1 cellular context compared by ENCODE assay signal in genomic region chr15:75215107-75216004, GRCh38.
A peak's percentile ranks its signal among the peaks of the same experiment; 100 is the strongest.
TF ChIP-seq lines count a peak whose summit lies in the region.

No MANE protein-coding gene starts in this region.

TF ChIP-seq in GM12878, 131 proteins besides CTCF, POLR2A, EP300 and RAD21:
- TF ChIP-seq PRDM15 (CRISPR knock-in tag; IDR thresholded peaks at IDR 0.05) (no peak), POLR2AphosphoS2 (IDR thresholded peaks at IDR 0.05; ENCODE audit: low read depth, low read length) (peak; percentile 22; the same call in 1 of the 2 replicates), ATF2 (IDR thresholded peaks at IDR 0.05; ENCODE audit: low read length) (peak; percentile 10), CHD2 (IDR thresholded peaks at IDR 0.05; ENCODE audit: borderline replicate concordance, low read depth, low read length) (0 out of 2 replicates have a peak, but pooled peaks have one; percentile 5), FOXM1 (IDR thresholded peaks at IDR 0.05; ENCODE audit: low read depth, low read length) (0 out of 2 replicates have a peak, but pooled peaks have one; percentile 32), CREB1 (IDR thresholded peaks at IDR 0.05; ENCODE audit: low read depth) (peak; percentile 28; the same call in 1 of the 2 replicates), POLR2AphosphoS5 (IDR thresholded peaks at IDR 0.05; ENCODE audit: low read length) (peak; percentile 47), ZBED1 (IDR thresholded peaks at IDR 0.05; ENCODE audit: borderline replicate concordance) (0 out of 2 replicates have a peak, but pooled peaks have one; percentile 18), RFX5 (IDR thresholded peaks at IDR 0.05; ENCODE audit: low read depth, low read length) (no peak), MAX (IDR thresholded peaks at IDR 0.05; ENCODE audit: low read depth, low read length) (no peak), RELB (IDR thresholded peaks at IDR 0.05; ENCODE audit: low read depth) (no peak), MTA3 (IDR thresholded peaks at IDR 0.05; ENCODE audit: borderline replicate concordance, low read length) (0 out of 2 replicates have a peak, but pooled peaks have one; percentile 14), POU2F2 (IDR thresholded peaks at IDR 0.05; ENCODE audit: borderline replicate concordance, low read depth, low read length) (0 out of 3 replicates have a peak, but pooled peaks have one; percentile 8), TCF12 (IDR thresholded peaks at IDR 0.05; ENCODE audit: low read depth, low read length) (no peak), BCL3 (IDR thresholded peaks at IDR 0.05; ENCODE audit: borderline replicate concordance, insufficient read depth, low read depth, low read length, poor library complexity, severe bottlenecking) (peak; percentile 6), RUNX3 (IDR thresholded peaks at IDR 0.05; ENCODE audit: low read length) (peak; percentile 15; the same call in 1 of the 2 replicates), ZBTB4 (CRISPR knock-in tag; IDR thresholded peaks at IDR 0.05) (no peak), NFXL1 (IDR thresholded peaks at IDR 0.05; ENCODE audit: borderline replicate concordance) (no peak)
